ENCODE assay signal across 17 cellular contexts in genomic region chr3:16728762-16729745, GRCh38.
A peak's percentile ranks its signal among the peaks of the same experiment; 100 is the strongest.
DNase-seq lines count a peak whose midpoint lies in the region; ATAC-seq and TF ChIP-seq lines count a peak whose summit lies in the region.
"Had no signal": no experiment of that assay in that cellular context is flagged by ENCODE, and none has a peak within 500 bp of the region (broad histone marks: within the 10 kb centered on the region; RNA-seq: fewer than 3 reads in every experiment).

No MANE protein-coding gene starts in this region.

- POLR2A ChIA-PET in OCI-LY7 (lab: Charles Lee), result no interaction called here

- no peaks in the 10 kb centered on the region; the same call in none of the 2 replicates for H3K27me3 Mint-ChIP-seq in HFFc6 (ENCODE audit: insufficient read depth)

- ATAC-seq in SK-N-SH treated with all-trans-retinoic acid at 6 μM for 48 hours, result peak; percentile 31; the same call in 2 of the 3 replicates
- no peak for ATAC-seq in HG03139 (IDR thresholded peaks at IDR 0.05; ENCODE audit: unreplicated experiment)
- ATAC-seq: activated T-cell treated with anti-CD3 and anti-CD28 coated beads, Interleukin-2, amount 50 U/mL, for 4 hours; gastroesophageal sphincter had no signal

- H3K9me2 ChIP-seq in OCI-LY7 (ENCODE audit: insufficient read depth, low read length), result no peaks in the 10 kb centered on the region

- peaks cover 38% of the 10 kb centered on the region for H3K36me3 Mint-ChIP-seq in HFFc6 (ENCODE audit: low read depth)

- H3K79me2 ChIP-seq in OCI-LY7 (ENCODE audit: insufficient read depth, low read depth, low read length), result no peaks in the 10 kb centered on the region

- H3K27ac Mint-ChIP-seq in HFFc6, result peak overlapping the region; percentile 89
- H3K27ac Mint-ChIP-seq: T-helper 2 cell treated with Interferon-gamma antibody and Interleukin-4, amounts not matched to agents 5 μg/mL and 100 μg/mL, for 36 hours had no signal

- no peaks in the 10 kb centered on the region for H3K27me3 ChIP-seq in BE2C
- H3K27me3 ChIP-seq: gastroesophageal sphincter, neutrophil had no signal

- H3K4me1 ChIP-seq in BE2C (no peaks in the 10 kb centered on the region), OCI-LY7 (ENCODE audit: insufficient read depth, low read length, poor library complexity, severe bottlenecking) (no peaks in the 10 kb centered on the region)
- H3K4me1 ChIP-seq: gastroesophageal sphincter had no signal

- H3K27ac ChIP-seq in OCI-LY7 (ENCODE audit: low read depth, low read length, poor library complexity, severe bottlenecking), result no peak overlapping the region
- H3K27ac ChIP-seq: gastroesophageal sphincter, neutrophil had no signal

- H4K20me1 ChIP-seq in OCI-LY7 (ENCODE audit: insufficient read depth, low read length), result no peaks in the 10 kb centered on the region

- intact Hi-C loops in OCI-LY7 (cut with micrococcal nuclease; ENCODE audit: unreplicated experiment), result no loop called here

- no peak overlapping the region for H2AFZ ChIP-seq in OCI-LY7 (ENCODE audit: low read length)

- BruUV-seq in OCI-LY7 (replicated peaks; lab: Mats Ljungman, UMichigan), result no TSS peak

- H3K36me3 ChIP-seq in BE2C (no peaks in the 10 kb centered on the region), OCI-LY7 (ENCODE audit: insufficient read depth, low read length) (no peaks in the 10 kb centered on the region)
- H3K36me3 ChIP-seq: gastroesophageal sphincter, neutrophil had no signal

- H3K4me3 Mint-ChIP-seq in HFFc6, result peak overlapping the region; percentile 60
- H3K4me3 Mint-ChIP-seq: activated T-cell treated with anti-CD3 and anti-CD28 coated beads, Interleukin-2, amount 50 U/mL, for 4 hours; T-helper 2 cell treated with Interferon-gamma antibody and Interleukin-4, amounts not matched to agents 5 μg/mL and 100 μg/mL, for 36 hours had no signal

- no peak overlapping the region for H3K4me3 ChIP-seq in fibroblast of pulmonary artery (replicated peaks; ENCODE audit: low read depth, low read length)
- H3K4me3 ChIP-seq in BE2C (ENCODE audit: low read depth, low read length), result no peak overlapping the region
- H3K4me3 ChIP-seq in OCI-LY7 (ENCODE audit: low read depth, low read length, poor library complexity, severe bottlenecking), result no peak overlapping the region
- H3K4me3 ChIP-seq: gastroesophageal sphincter had no signal

- H3K4me2 ChIP-seq in OCI-LY7 (ENCODE audit: low read length), result no peak overlapping the region

- peaks cover 38% of the 10 kb centered on the region for H3K9me3 Mint-ChIP-seq in HFFc6

- DNase-seq in 8988T (peak; percentile 17), HFFc6 (peak; percentile 61), fibroblast of pulmonary artery (ENCODE audit: low read depth) (peak; percentile 76), BE2C (no peak), OCI-LY7 (ENCODE audit: low spot score) (no peak), amniotic stem cell (lab: John Stamatoyannopoulos, UW) (no peak)
- DNase-seq: activated CD4-positive, alpha-beta T cell treated with anti-CD3 and anti-CD28 coated beads for 48 hours; activated T-cell treated with anti-CD3 and anti-CD28 coated beads, Interleukin-2, amount 50 U/mL, for 4 hours; dermis blood vessel endothelial cell; midbrain; NCI-H1105 treated with DMSO at 0.1 percent for 48 hours; small intestine had no signal

- H3K9me3 ChIP-seq in BE2C (no peaks in the 10 kb centered on the region), OCI-LY7 (ENCODE audit: low read length) (0 out of 2 replicates have a peak, but pooled peaks cover 5% of the 10 kb centered on the region)
- H3K9me3 ChIP-seq: neutrophil had no signal

- peaks cover 34% of the 10 kb centered on the region for H3K4me1 Mint-ChIP-seq in HFFc6 (ENCODE audit: low read depth)

- TF ChIP-seq CTCF in HFFc6 (IDR thresholded peaks at IDR 0.05), result no peak
- no peak for TF ChIP-seq CTCF in fibroblast of pulmonary artery (IDR thresholded peaks at IDR 0.05; ENCODE audit: low read length, missing control alignments)
- no peak for TF ChIP-seq CTCF in BE2C (IDR thresholded peaks at IDR 0.05; ENCODE audit: low read depth, low read length)
- no peak for TF ChIP-seq CTCF in OCI-LY7 (conservative IDR thresholded peaks at IDR 0.05; ENCODE audit: low read length)

- CTCF ChIA-PET in OCI-LY7 (lab: Charles Lee; ENCODE audit: unreplicated experiment), result no interaction called here

TF ChIP-seq in SK-N-SH treated with all-trans-retinoic acid at 6 μM for 48 hours, 23 proteins besides CTCF, POLR2A, EP300 and RAD21:
- no peak for TF ChIP-seq BACH2 (CRISPR knock-in tag; IDR thresholded peaks at IDR 0.05; ENCODE audit: borderline replicate concordance)
- no peak for TF ChIP-seq CSDC2 (CRISPR knock-in tag; IDR thresholded peaks at IDR 0.05)
- no peak for TF ChIP-seq ZNF565 (CRISPR knock-in tag; conservative IDR thresholded peaks at IDR 0.05; ENCODE audit: low read depth)
- TF ChIP-seq, protein P1, sequence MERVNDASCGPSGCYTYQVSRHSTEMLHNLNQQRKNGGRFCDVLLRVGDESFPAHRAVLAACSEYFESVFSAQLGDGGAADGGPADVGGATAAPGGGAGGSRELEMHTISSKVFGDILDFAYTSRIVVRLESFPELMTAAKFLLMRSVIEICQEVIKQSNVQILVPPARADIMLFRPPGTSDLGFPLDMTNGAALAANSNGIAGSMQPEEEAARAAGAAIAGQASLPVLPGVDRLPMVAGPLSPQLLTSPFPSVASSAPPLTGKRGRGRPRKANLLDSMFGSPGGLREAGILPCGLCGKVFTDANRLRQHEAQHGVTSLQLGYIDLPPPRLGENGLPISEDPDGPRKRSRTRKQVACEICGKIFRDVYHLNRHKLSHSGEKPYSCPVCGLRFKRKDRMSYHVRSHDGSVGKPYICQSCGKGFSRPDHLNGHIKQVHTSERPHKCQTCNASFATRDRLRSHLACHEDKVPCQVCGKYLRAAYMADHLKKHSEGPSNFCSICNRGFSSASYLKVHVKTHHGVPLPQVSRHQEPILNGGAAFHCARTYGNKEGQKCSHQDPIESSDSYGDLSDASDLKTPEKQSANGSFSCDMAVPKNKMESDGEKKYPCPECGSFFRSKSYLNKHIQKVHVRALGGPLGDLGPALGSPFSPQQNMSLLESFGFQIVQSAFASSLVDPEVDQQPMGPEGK (CRISPR knock-in tag; IDR thresholded peaks at IDR 0.05; ENCODE audit: borderline replicate concordance), result no peak
- TF ChIP-seq TOX (CRISPR knock-in tag; IDR thresholded peaks at IDR 0.05; ENCODE audit: borderline replicate concordance), result no peak
- TF ChIP-seq, protein P2, sequence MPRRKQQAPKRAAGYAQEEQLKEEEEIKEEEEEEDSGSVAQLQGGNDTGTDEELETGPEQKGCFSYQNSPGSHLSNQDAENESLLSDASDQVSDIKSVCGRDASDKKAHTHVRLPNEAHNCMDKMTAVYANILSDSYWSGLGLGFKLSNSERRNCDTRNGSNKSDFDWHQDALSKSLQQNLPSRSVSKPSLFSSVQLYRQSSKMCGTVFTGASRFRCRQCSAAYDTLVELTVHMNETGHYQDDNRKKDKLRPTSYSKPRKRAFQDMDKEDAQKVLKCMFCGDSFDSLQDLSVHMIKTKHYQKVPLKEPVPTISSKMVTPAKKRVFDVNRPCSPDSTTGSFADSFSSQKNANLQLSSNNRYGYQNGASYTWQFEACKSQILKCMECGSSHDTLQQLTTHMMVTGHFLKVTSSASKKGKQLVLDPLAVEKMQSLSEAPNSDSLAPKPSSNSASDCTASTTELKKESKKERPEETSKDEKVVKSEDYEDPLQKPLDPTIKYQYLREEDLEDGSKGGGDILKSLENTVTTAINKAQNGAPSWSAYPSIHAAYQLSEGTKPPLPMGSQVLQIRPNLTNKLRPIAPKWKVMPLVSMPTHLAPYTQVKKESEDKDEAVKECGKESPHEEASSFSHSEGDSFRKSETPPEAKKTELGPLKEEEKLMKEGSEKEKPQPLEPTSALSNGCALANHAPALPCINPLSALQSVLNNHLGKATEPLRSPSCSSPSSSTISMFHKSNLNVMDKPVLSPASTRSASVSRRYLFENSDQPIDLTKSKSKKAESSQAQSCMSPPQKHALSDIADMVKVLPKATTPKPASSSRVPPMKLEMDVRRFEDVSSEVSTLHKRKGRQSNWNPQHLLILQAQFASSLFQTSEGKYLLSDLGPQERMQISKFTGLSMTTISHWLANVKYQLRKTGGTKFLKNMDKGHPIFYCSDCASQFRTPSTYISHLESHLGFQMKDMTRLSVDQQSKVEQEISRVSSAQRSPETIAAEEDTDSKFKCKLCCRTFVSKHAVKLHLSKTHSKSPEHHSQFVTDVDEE (CRISPR knock-in tag; IDR thresholded peaks at IDR 0.05), result no peak
- no peak for TF ChIP-seq ISL1 (CRISPR knock-in tag; IDR thresholded peaks at IDR 0.05)
- no peak for TF ChIP-seq GLIS3 (CRISPR knock-in tag; IDR thresholded peaks at IDR 0.05)
- no peak for TF ChIP-seq ZNF8 (CRISPR knock-in tag; IDR thresholded peaks at IDR 0.05)
- no peak for TF ChIP-seq SNAI2 (CRISPR knock-in tag; IDR thresholded peaks at IDR 0.05)
- no peak for TF ChIP-seq ARNTL (CRISPR knock-in tag; IDR thresholded peaks at IDR 0.05; ENCODE audit: borderline replicate concordance, low read depth)
- no peak for TF ChIP-seq OSR1 (CRISPR knock-in tag; IDR thresholded peaks at IDR 0.05)
- no peak for TF ChIP-seq RARB (CRISPR knock-in tag; IDR thresholded peaks at IDR 0.05)
- TF ChIP-seq ZC3H10 (CRISPR knock-in tag; IDR thresholded peaks at IDR 0.05), result no peak
- TF ChIP-seq, protein P3, sequence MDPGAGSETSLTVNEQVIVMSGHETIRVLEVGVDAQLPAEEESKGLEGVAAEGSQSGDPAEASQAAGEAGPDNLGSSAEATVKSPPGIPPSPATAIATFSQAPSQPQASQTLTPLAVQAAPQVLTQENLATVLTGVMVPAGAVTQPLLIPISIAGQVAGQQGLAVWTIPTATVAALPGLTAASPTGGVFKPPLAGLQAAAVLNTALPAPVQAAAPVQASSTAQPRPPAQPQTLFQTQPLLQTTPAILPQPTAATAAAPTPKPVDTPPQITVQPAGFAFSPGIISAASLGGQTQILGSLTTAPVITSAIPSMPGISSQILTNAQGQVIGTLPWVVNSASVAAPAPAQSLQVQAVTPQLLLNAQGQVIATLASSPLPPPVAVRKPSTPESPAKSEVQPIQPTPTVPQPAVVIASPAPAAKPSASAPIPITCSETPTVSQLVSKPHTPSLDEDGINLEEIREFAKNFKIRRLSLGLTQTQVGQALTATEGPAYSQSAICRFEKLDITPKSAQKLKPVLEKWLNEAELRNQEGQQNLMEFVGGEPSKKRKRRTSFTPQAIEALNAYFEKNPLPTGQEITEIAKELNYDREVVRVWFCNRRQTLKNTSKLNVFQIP (CRISPR knock-in tag; IDR thresholded peaks at IDR 0.05; ENCODE audit: borderline replicate concordance, low read depth), result no peak
- TF ChIP-seq ZFP3 (CRISPR knock-in tag; IDR thresholded peaks at IDR 0.05), result no peak
- no peak for TF ChIP-seq ZFP30 (CRISPR knock-in tag; IDR thresholded peaks at IDR 0.05)

Comparison
In these comparisons a context has a peak if more than half of its experiments do, and no peak if none do; other contexts are left out.
1. DNase-seq: peak in 8988T (single experiment), HFFc6 (single experiment) and fibroblast of pulmonary artery (single experiment); none in BE2C (single experiment), OCI-LY7 (single experiment) and amniotic stem cell (single experiment).